1 cellular context compared by ENCODE assay signal in genomic region chrX:153507484-153508178, GRCh38.
TF ChIP-seq lines count a peak whose summit lies in the region.

No MANE protein-coding gene starts in this region.

TF ChIP-seq in HEK293, 187 proteins besides CTCF, POLR2A, EP300 and RAD21 (continued from another document):
- no peak for TF ChIP-seq ZNF645 (tag by site-specific recombination; IDR thresholded peaks at IDR 0.05)
